In genomic region chr1:150567341-150567716, GRCh38 we compare ENCODE assay signal across 8 cellular contexts. TPM values are rescaled to one million over a fixed set of nuclear protein-coding genes. Genes with fewer than 3 reads are reported as not detected.
DNase-seq lines count a peak whose midpoint lies in the region; ATAC-seq and TF ChIP-seq lines count a peak whose summit lies in the region.

No MANE protein-coding gene starts in this region.

- ATAC-seq in HG03159 (IDR thresholded peaks at IDR 0.05; ENCODE audit: unreplicated experiment): peak; percentile 29
- no peak for ATAC-seq in HG02678 (IDR thresholded peaks at IDR 0.05; ENCODE audit: unreplicated experiment)

- in situ Hi-C loops in GM13976 (cut with MboI; ENCODE audit: low sequenced_read_pairs, unreplicated experiment): loop anchor here (10.0 kb wide), 1 partner anchor 47 kb away; no protein-coding TSS in a partner anchor

- H3K27ac Mint-ChIP-seq in activated CD4-positive, alpha-beta T cell treated with anti-CD3 and anti-CD28 coated beads, Interleukin-2, amount 10 ng/mL, durations not matched to agents 7 days and 5 days: peak overlapping the region; percentile 97

- peaks cover 5% of the 10 kb centered on the region for H4K20me1 ChIP-seq in osteoblast (ENCODE audit: insufficient read depth, low read length)

- no peak overlapping the region for H2AFZ ChIP-seq in osteoblast (ENCODE audit: low read length)

- no peaks in the 10 kb centered on the region for H3K27me3 ChIP-seq in osteoblast (ENCODE audit: insufficient read depth, low read length)

- peaks cover 8% of the 10 kb centered on the region for H3K36me3 ChIP-seq in osteoblast (ENCODE audit: insufficient read depth, low read length)

- H3K4me1 ChIP-seq in osteoblast (ENCODE audit: insufficient read depth, low read length): peaks cover 74% of the 10 kb centered on the region

- H3K4me2 ChIP-seq in osteoblast (ENCODE audit: insufficient read depth, low read length): peak overlapping the region; percentile 80

- H3K4me3 ChIP-seq in osteoblast (ENCODE audit: insufficient read depth, low read length): peak overlapping the region; percentile 55

- H3K27me3 Mint-ChIP-seq in activated CD4-positive, alpha-beta T cell treated with anti-CD3 and anti-CD28 coated beads, Interleukin-2, amount 10 ng/mL, durations not matched to agents 7 days and 5 days: no peaks in the 10 kb centered on the region

- no peaks in the 10 kb centered on the region for H3K9me3 Mint-ChIP-seq in activated CD4-positive, alpha-beta T cell treated with anti-CD3 and anti-CD28 coated beads, Interleukin-2, amount 10 ng/mL, durations not matched to agents 7 days and 5 days

- peaks cover 91% of the 10 kb centered on the region for H3K4me1 Mint-ChIP-seq in activated CD4-positive, alpha-beta T cell treated with anti-CD3 and anti-CD28 coated beads, Interleukin-2, amount 10 ng/mL, durations not matched to agents 7 days and 5 days

- H3K36me3 Mint-ChIP-seq in activated CD4-positive, alpha-beta T cell treated with anti-CD3 and anti-CD28 coated beads, Interleukin-2, amount 10 ng/mL, durations not matched to agents 7 days and 5 days (ENCODE audit: low read depth): peaks cover 40% of the 10 kb centered on the region

- DNase-seq in GM13976 (ENCODE audit: low spot score) (peak; percentile 66), epithelial cell of prostate (ENCODE audit: low read depth, low spot score) (no peak), osteoblast (ENCODE audit: insufficient read length, low spot score, missing footprints) (peak; percentile 66), HCEC 1CT (no peak), NCI-H524 treated with DMSO at 0.1 percent for 48 hours (lab: John Stamatoyannopoulos, UW) (no peak)
- DNase-seq in activated CD4-positive, alpha-beta T cell treated with anti-CD3 and anti-CD28 coated beads, Interleukin-2, amount 10 ng/mL, durations not matched to agents 7 days and 5 days: peak; percentile 81

- CTCF ChIA-PET in activated CD4-positive, alpha-beta T cell treated with anti-CD3 and anti-CD28 coated beads, Interleukin-2, amount 10 ng/mL, durations not matched to agents 7 days and 5 days (lab: Charles Lee): interaction anchor here (0.7 to 14.6 kb wide), 7 partner anchors 7 to 316 kb away, joined by 3 to 158 read pairs (median 4); partner anchors contain the start of genes ENSA and MCL1

- H3K79me2 ChIP-seq in osteoblast (ENCODE audit: insufficient read depth, low read length): peaks cover 33% of the 10 kb centered on the region

- peak overlapping the region; percentile 72 for H3K4me3 Mint-ChIP-seq in activated CD4-positive, alpha-beta T cell treated with anti-CD3 and anti-CD28 coated beads, Interleukin-2, amount 10 ng/mL, durations not matched to agents 7 days and 5 days

- H3K27ac ChIP-seq in epithelial cell of prostate (peak overlapping the region; percentile 100), osteoblast (ENCODE audit: low read depth, low read length) (peak overlapping the region; percentile 93)

- H3K9me3 ChIP-seq in osteoblast (ENCODE audit: low read depth, low read length): no peaks in the 10 kb centered on the region

- POLR2A ChIA-PET in activated CD4-positive, alpha-beta T cell treated with anti-CD3 and anti-CD28 coated beads, Interleukin-2, amount 10 ng/mL, durations not matched to agents 7 days and 5 days (lab: Charles Lee): interaction anchor here (0.8 to 2.0 kb wide), 3 partner anchors 9 to 44 kb away, joined by 5 to 14 read pairs (median 7); partner anchors contain the start of gene MCL1

- TF ChIP-seq CTCF in GM13976 (IDR thresholded peaks at IDR 0.05; ENCODE audit: borderline replicate concordance, control extremely low read depth, extremely low read depth, insufficient read depth, missing control alignments) (no peak), osteoblast (IDR thresholded peaks at IDR 0.05; ENCODE audit: extremely low read depth, low read depth, low read length) (no peak)

RNA-seq across cellular contexts. Expression of gene MCL1, which starts 12.1 kb away (rescaled TPM):
- total RNA-seq in activated CD4-positive, alpha-beta T cell treated with anti-CD3 and anti-CD28 coated beads, Interleukin-2, amount 10 ng/mL, durations not matched to agents 7 days and 5 days: 100 to 1,000 TPM; 260 to 311 TPM
- total RNA-seq in osteoblast: 168 and 176 TPM in 2 replicates

RNA-seq across cellular contexts. Expression of gene ADAMTSL4, which starts 18.1 kb away (rescaled TPM):
- total RNA-seq in activated CD4-positive, alpha-beta T cell treated with anti-CD3 and anti-CD28 coated beads, Interleukin-2, amount 10 ng/mL, durations not matched to agents 7 days and 5 days: under 1 TPM; 0.06 to 0.15 TPM
- 3.2 and 5.4 TPM in 2 replicates for total RNA-seq in osteoblast

RNA-seq across cellular contexts. Expression of gene FALEC, which starts 51.8 kb away (rescaled TPM):
- total RNA-seq in activated CD4-positive, alpha-beta T cell treated with anti-CD3 and anti-CD28 coated beads, Interleukin-2, amount 10 ng/mL, durations not matched to agents 7 days and 5 days: under 1 TPM in 1 of 2 experiments, not detected in 1; 0.64 TPM
- total RNA-seq in osteoblast: 0.36 TPM in 1 of 2 replicates, not detected in the other

RNA-seq across cellular contexts. Expression of gene ECM1, which starts 59.4 kb away (rescaled TPM):
- total RNA-seq in activated CD4-positive, alpha-beta T cell treated with anti-CD3 and anti-CD28 coated beads, Interleukin-2, amount 10 ng/mL, durations not matched to agents 7 days and 5 days: 1 to 10 TPM in 1 of 2 experiments, under 1 TPM in 1; 0.87 to 1.2 TPM
- total RNA-seq in osteoblast: 20.9 and 30.0 TPM in 2 replicates

Comparison
In these comparisons a context has a peak if more than half of its experiments do, and no peak if none do; other contexts are left out.
1. DNase-seq: peak in GM13976 (single experiment), activated CD4-positive, alpha-beta T cell treated with anti-CD3 and anti-CD28 coated beads, Interleukin-2, amount 10 ng/mL, durations not matched to agents 7 days and 5 days (single experiment) and osteoblast (single experiment); none in epithelial cell of prostate (single experiment), HCEC 1CT (single experiment) and NCI-H524 treated with DMSO at 0.1 percent for 48 hours (single experiment).